ENCODE assay signal across 8 cellular contexts in the genomic region with DNA sequence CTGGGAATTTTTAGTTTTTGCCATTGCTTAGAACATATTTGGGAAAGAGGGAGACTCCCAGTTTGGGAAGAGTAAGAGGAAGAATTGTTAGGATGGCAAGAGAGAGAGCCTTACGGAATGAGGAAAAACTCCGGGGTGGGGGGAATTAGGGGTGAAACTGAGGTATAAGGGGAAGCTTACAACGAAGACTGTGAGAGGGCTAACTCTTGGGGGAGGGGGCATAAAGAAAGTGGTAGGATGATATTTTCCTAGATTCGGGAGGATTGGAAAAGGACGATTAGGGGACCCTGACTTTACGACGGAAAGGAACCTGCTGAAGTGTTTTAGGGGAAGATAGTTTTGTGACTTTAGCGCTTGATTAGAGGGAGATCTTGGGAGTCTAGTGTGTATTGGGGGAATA. TPM values are rescaled to one million over a fixed set of nuclear protein-coding genes. Genes with fewer than 3 reads are reported as not detected.
DNase-seq lines count a peak whose midpoint lies in the region; ATAC-seq, FAIRE-seq and TF ChIP-seq lines count a peak whose summit lies in the region.

No MANE protein-coding gene starts in this region.

- TF ChIP-seq POLR2A in GM12891 (IDR thresholded peaks at IDR 0.05; ENCODE audit: low read depth, low read length) = no peak

- H3K36me3 ChIP-seq in GM23338 (ENCODE audit: insufficient read depth) = no peaks in the 10 kb centered on the region; the same call in 1 of the 2 replicates
- H3K36me3 ChIP-seq in SJCRH30 = peaks cover 3% of the 10 kb centered on the region; the same call in 1 of the 2 replicates
- no peaks in the 10 kb centered on the region for H3K36me3 ChIP-seq in fibroblast of lung (ENCODE audit: control insufficient read depth, insufficient read depth, low read length)

- peaks cover 14% of the 10 kb centered on the region; the same call in 2 of the 3 replicates for H3K4me1 Mint-ChIP-seq in GM23338

- no peaks in the 10 kb centered on the region; the same call in 2 of the 3 replicates for H3K9me3 Mint-ChIP-seq in GM23338

- H3K4me3 Mint-ChIP-seq in GM23338 = peak overlapping the region; percentile 96

- H3F3A ChIP-seq in GM23338 (replicated peaks; ENCODE audit: low read depth) = no peaks in the 10 kb centered on the region

- no peaks in the 10 kb centered on the region for H3K27me3 Mint-ChIP-seq in GM23338 (ENCODE audit: insufficient read depth, low read depth, poor library complexity)

- H3K4me3 ChIP-seq in GM23338 = peak overlapping the region; percentile 90
- peak overlapping the region; percentile 87 for H3K4me3 ChIP-seq in SJCRH30
- H3K4me3 ChIP-seq in fibroblast of lung (replicated peaks in 1 of 4; ENCODE audit: control extremely low read depth in 1 of 4, insufficient read depth in 1 of 4, low read depth in 3 of 4, low read length in 4 of 4) = peak overlapping the region; percentile 49 to 89 (median 79)
- H3K4me3 ChIP-seq in retinal pigment epithelial cell (ENCODE audit: low read length) = peak overlapping the region; percentile 79

- H3K27ac ChIP-seq in GM23338 (ENCODE audit: low read depth) (peak overlapping the region; percentile 97), SJCRH30 (peak overlapping the region; percentile 79), fibroblast of lung (ENCODE audit: insufficient read depth, low read length) (peak overlapping the region; percentile 64)

- no peak overlapping the region for H2AFZ ChIP-seq in GM23338
- no peak overlapping the region for H2AFZ ChIP-seq in fibroblast of lung (ENCODE audit: low read length)

- H3K9me3 ChIP-seq in SJCRH30 (replicated peaks) = no peaks in the 10 kb centered on the region
- H3K9me3 ChIP-seq in fibroblast of lung (ENCODE audit: control insufficient read depth, insufficient read depth, low read depth, low read length) = no peaks in the 10 kb centered on the region

- DNase-seq in GM23338 (ENCODE audit: low spot score) (peak; percentile 5), SJCRH30 (peak in 1 of 2 experiments; percentile 17), fibroblast of lung (ENCODE audit: low read depth in 2 of 2) (no peak), retinal pigment epithelial cell (ENCODE audit: low read depth) (no peak), NCI-H128 (lab: John Stamatoyannopoulos, UW; ENCODE audit: unreplicated experiment) (no peak), iPS-NIHi11 (ENCODE audit: low spot score) (no peak), GM12891 (ENCODE audit: insufficient read length, low spot score) (no peak), DMS79 treated with DMSO at 0.1 percent for 48 hours (lab: John Stamatoyannopoulos, UW) (no peak)

- H3K4me2 ChIP-seq in GM23338 (peak overlapping the region; percentile 77), fibroblast of lung (ENCODE audit: extremely low read depth, insufficient read depth, low read length) (peak overlapping the region; percentile 80)

- FAIRE-seq in GM12891 (lab: Jason Lieb, UNC) = no peak

- H3K9me2 ChIP-seq in GM23338 (ENCODE audit: insufficient read depth) = no peaks in the 10 kb centered on the region

- H3K79me2 ChIP-seq in GM23338 (replicated peaks; ENCODE audit: insufficient read depth) = peaks cover 48% of the 10 kb centered on the region
- H3K79me2 ChIP-seq in fibroblast of lung (ENCODE audit: control insufficient read depth, insufficient read depth, low read length) = peaks cover 34% of the 10 kb centered on the region

- TF ChIP-seq CTCF in GM23338 (conservative IDR thresholded peaks at IDR 0.05; ENCODE audit: low read depth in 2 of 2) (no peak), fibroblast of lung (conservative IDR thresholded peaks at IDR 0.05 in 1 of 2, IDR thresholded peaks at IDR 0.05 in 1 of 2; ENCODE audit: low read depth in 1 of 2, low read length in 2 of 2) (no peak), retinal pigment epithelial cell (conservative IDR thresholded peaks at IDR 0.05; ENCODE audit: low read depth, low read length) (no peak)

- H4K20me1 ChIP-seq in GM23338 (replicated peaks; ENCODE audit: insufficient read depth) (no peaks in the 10 kb centered on the region), fibroblast of lung (ENCODE audit: control insufficient read depth, extremely low read depth, insufficient read depth, low read length) (no peaks in the 10 kb centered on the region)

- H3K27ac Mint-ChIP-seq in GM23338 = peak overlapping the region; percentile 91

- peak overlapping the region; percentile 70 for H3K9ac ChIP-seq in fibroblast of lung (ENCODE audit: insufficient read depth, low read length)

- no peaks in the 10 kb centered on the region for H3K27me3 ChIP-seq in GM23338 (ENCODE audit: insufficient read depth)
- no peaks in the 10 kb centered on the region for H3K27me3 ChIP-seq in SJCRH30
- no peaks in the 10 kb centered on the region for H3K27me3 ChIP-seq in fibroblast of lung (ENCODE audit: control insufficient read depth, insufficient read depth, low read length)

- no peak; the same call in 2 of the 3 replicates for ATAC-seq in GM23338

- H3K4me1 ChIP-seq in GM23338 (ENCODE audit: insufficient read depth) = peaks cover 6% of the 10 kb centered on the region; the same call in 1 of the 2 replicates
- H3K4me1 ChIP-seq in SJCRH30 = no peaks in the 10 kb centered on the region
- no peaks in the 10 kb centered on the region for H3K4me1 ChIP-seq in fibroblast of lung (ENCODE audit: control insufficient read depth, extremely low read depth, insufficient read depth, low read length)

- peaks cover 3% of the 10 kb centered on the region; the same call in 2 of the 3 replicates for H3K36me3 Mint-ChIP-seq in GM23338 (ENCODE audit: low read depth)

TF ChIP-seq in GM23338, 12 proteins besides CTCF, POLR2A, EP300 and RAD21 (continues in another document):
- TF ChIP-seq, protein P1, sequence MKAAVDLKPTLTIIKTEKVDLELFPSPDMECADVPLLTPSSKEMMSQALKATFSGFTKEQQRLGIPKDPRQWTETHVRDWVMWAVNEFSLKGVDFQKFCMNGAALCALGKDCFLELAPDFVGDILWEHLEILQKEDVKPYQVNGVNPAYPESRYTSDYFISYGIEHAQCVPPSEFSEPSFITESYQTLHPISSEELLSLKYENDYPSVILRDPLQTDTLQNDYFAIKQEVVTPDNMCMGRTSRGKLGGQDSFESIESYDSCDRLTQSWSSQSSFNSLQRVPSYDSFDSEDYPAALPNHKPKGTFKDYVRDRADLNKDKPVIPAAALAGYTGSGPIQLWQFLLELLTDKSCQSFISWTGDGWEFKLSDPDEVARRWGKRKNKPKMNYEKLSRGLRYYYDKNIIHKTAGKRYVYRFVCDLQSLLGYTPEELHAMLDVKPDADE (IDR thresholded peaks at IDR 0.05) = no peak

TF ChIP-seq in GM12891, 5 proteins besides CTCF, POLR2A, EP300 and RAD21:
- TF ChIP-seq SPI1 (IDR thresholded peaks at IDR 0.05; ENCODE audit: low read depth, low read length) (no peak), POLR2AphosphoS5 (IDR thresholded peaks at IDR 0.05; ENCODE audit: low read depth, low read length) (no peak), PAX5 (IDR thresholded peaks at IDR 0.05; ENCODE audit: insufficient read depth, low read length, severe bottlenecking) (no peak), POU2F2 (IDR thresholded peaks at IDR 0.05; ENCODE audit: low read depth, low read length) (no peak)

RNA-seq across cellular contexts. Expression of a gene that starts 0.6 kb away (rescaled TPM):
- 55.1 and 56.5 TPM in 2 replicates for total RNA-seq in GM23338 (2014; rRNA removed; shearing (Covaris generic))
- 36.6 and 42.0 TPM in 2 replicates for polyA plus RNA-seq in GM23338 (2016; fragmentation: Nextera tagmentation; extraction: Ambion mirVana)
- 67.2 and 74.1 TPM in 2 replicates for total RNA-seq in SJCRH30 (2014; rRNA removed; shearing (Covaris generic))
- total RNA-seq in fibroblast of lung = 27.5 and 31.5 TPM in 2 replicates
- 12.8 and 13.3 TPM in 2 replicates for polyA plus RNA-seq in fibroblast of lung
- polyA plus RNA-seq in fibroblast of lung (2012) = 11.4 and 11.9 TPM in 2 replicates
- polyA minus RNA-seq in fibroblast of lung (ENCODE audit: low replicate concordance) = 1.1 and 5.3 TPM in 2 replicates
- 15.4 TPM for polyA plus RNA-seq in GM12891 (2012; ENCODE audit: low read depth, missing spikeins)
